Comparison of ENCODE assay signal across 12 cellular contexts in genomic region chr6:163338671-163339405, GRCh38.
DNase-seq lines count a peak whose midpoint lies in the region; ATAC-seq lines count a peak whose summit lies in the region.
"Had no signal": no experiment of that assay in that cellular context is flagged by ENCODE, and none has a peak within 500 bp of the region (broad histone marks: within the 10 kb centered on the region; RNA-seq: fewer than 3 reads in every experiment).

No MANE protein-coding gene starts in this region.

- H3K4me1 ChIP-seq in subcutaneous abdominal adipose tissue (ENCODE audit: control insufficient read depth in 5 of 5, insufficient read depth in 5 of 5, low read length in 5 of 5), result peaks cover 15 to 65% (median 52%) of the 10 kb centered on the region in 5 donors
- H3K4me1 ChIP-seq: colonic mucosa, parathyroid adenoma had no signal

- H3K9ac ChIP-seq in subcutaneous abdominal adipose tissue (ENCODE audit: low read length in 5 of 5), result no peak overlapping the region
- H3K9ac ChIP-seq: parathyroid adenoma had no signal

- H3K27ac ChIP-seq in cingulate gyrus (ENCODE audit: low read depth, low read length) (peak overlapping the region; percentile 99), subcutaneous abdominal adipose tissue (ENCODE audit: low read depth, low read length) (peak overlapping the region; percentile 13)
- H3K27ac ChIP-seq: colonic mucosa, parathyroid adenoma had no signal

- H3K36me3 ChIP-seq in subcutaneous abdominal adipose tissue (ENCODE audit: control insufficient read depth in 5 of 5, insufficient read depth in 5 of 5, low read length in 5 of 5), result no peaks in the 10 kb centered on the region
- H3K36me3 ChIP-seq: colonic mucosa, thyroid gland had no signal

- no peaks in the 10 kb centered on the region for H3K27me3 ChIP-seq in subcutaneous abdominal adipose tissue (ENCODE audit: control insufficient read depth in 5 of 5, insufficient read depth in 4 of 5, low read length in 5 of 5)
- H3K27me3 ChIP-seq: colonic mucosa, thyroid gland had no signal

- DNase-seq in NCI-H146 treated with DMSO at 0.1 percent for 48 hours (lab: John Stamatoyannopoulos, UW; ENCODE audit: unreplicated experiment) (peak; percentile 63), iPS-NIHi11 (ENCODE audit: low spot score) (peak; percentile 35), A172 (ENCODE audit: low spot score) (no peak), activated T-cell treated with anti-CD3 and anti-CD28 coated beads for 4 hours (no peak)
- DNase-seq in activated CD4-positive, alpha-beta T cell treated with anti-CD3 and anti-CD28 coated beads, Interleukin-2, amount 50 U/mL, for 48 hours, result no peak
- DNase-seq: colonic mucosa, NCI-H1092 had no signal

- H3K4me3 ChIP-seq in subcutaneous abdominal adipose tissue (ENCODE audit: low read depth in 1 of 5, low read length in 5 of 5), result no peak overlapping the region
- H3K4me3 ChIP-seq: colonic mucosa, thyroid gland had no signal

- H3K9me3 ChIP-seq in subcutaneous abdominal adipose tissue (ENCODE audit: control insufficient read depth in 5 of 5, low read length in 5 of 5), result no peaks in the 10 kb centered on the region
- H3K9me3 ChIP-seq: colonic mucosa, thyroid gland had no signal

- no peak for ATAC-seq in HG02763 (IDR thresholded peaks at IDR 0.05; ENCODE audit: unreplicated experiment)

Comparison
In these comparisons a context has a peak if more than half of its experiments do, and no peak if none do; other contexts are left out.
1. DNase-seq: peak in NCI-H146 treated with DMSO at 0.1 percent for 48 hours (single experiment) and iPS-NIHi11 (single experiment); none in A172 (single experiment), activated CD4-positive, alpha-beta T cell treated with anti-CD3 and anti-CD28 coated beads, Interleukin-2, amount 50 U/mL, for 48 hours (0 of 2) and activated T-cell treated with anti-CD3 and anti-CD28 coated beads for 4 hours (single experiment).